ENCODE assay signal across 8 cellular contexts in the genomic region with DNA sequence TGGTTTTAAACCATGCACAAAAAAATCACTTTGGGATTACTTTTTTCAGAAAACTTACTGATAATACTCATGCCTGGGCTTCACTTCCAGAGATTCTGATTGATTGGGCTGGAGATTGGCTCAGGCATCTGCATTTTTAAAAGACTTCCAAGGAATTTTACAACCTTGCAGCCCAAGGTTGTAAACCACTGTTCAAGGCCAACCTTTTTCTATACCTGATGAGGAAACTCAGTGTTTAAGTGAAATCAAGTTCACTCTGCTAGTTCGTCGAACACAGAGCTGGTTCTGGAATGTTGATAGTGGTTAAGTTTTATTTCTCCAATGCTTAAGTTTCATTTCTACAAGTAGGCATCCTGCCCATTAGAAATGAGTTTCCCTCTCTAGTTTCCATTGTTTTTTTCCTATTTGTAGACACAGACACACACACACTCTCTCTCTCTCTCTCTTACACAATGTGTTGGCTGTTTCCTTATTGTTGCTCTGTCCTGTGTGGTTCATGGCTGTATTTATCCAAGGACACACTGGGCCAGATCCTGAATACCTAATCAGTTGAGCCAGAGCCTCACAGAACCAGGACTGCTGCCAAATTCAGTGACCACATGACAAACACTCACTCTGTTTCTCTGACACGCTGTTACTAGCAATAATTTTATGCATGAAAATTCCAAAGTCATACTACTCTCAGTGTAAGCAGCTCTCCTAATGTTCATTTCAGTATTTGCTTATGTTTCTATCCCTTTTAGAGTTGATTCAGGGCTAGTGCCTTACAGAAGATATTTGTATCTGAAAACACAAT. TPM values are rescaled to one million over a fixed set of nuclear protein-coding genes. Genes with fewer than 3 reads are reported as not detected.
A peak's percentile ranks its signal among the peaks of the same experiment; 100 is the strongest.
DNase-seq lines count a peak whose midpoint lies in the region; ATAC-seq, FAIRE-seq and TF ChIP-seq lines count a peak whose summit lies in the region.

No MANE protein-coding gene starts in this region.

- peaks cover 20% of the 10 kb centered on the region for H3K4me1 Mint-ChIP-seq in Caco-2 (ENCODE audit: low read depth, unreplicated experiment)
- no peaks in the 10 kb centered on the region for H3K4me1 Mint-ChIP-seq in activated CD4-positive, alpha-beta memory T cell treated with anti-CD3 and anti-CD28 coated beads for 36 hours (ENCODE audit: low read depth)

- CTCF ChIA-PET in BJ (lab: Yijun Ruan, JAX), result interaction anchor here (1.1 to 1.2 kb wide), 2 partner anchors 53 to 103 kb away, joined by 3 to 4 read pairs; no protein-coding TSS in a partner anchor
- CTCF ChIA-PET in Caco-2 (lab: Charles Lee), result interaction anchor here (0.7 kb wide), 3 partner anchors 72 to 236 kb away, joined by 3 to 5 read pairs (median 3); a partner anchor contains a TSS
- CTCF ChIA-PET in activated CD4-positive, alpha-beta memory T cell treated with anti-CD3 and anti-CD28 coated beads for 36 hours (lab: Charles Lee), result no interaction called here

- ATAC-seq in HG03045 (IDR thresholded peaks at IDR 0.05; ENCODE audit: unreplicated experiment), result no peak

- no peak overlapping the region for H3K27ac Mint-ChIP-seq in Caco-2 (ENCODE audit: unreplicated experiment)
- no peak overlapping the region for H3K27ac Mint-ChIP-seq in activated CD4-positive, alpha-beta memory T cell treated with anti-CD3 and anti-CD28 coated beads for 36 hours

- no peak for TF ChIP-seq CTCF in BJ (IDR thresholded peaks at IDR 0.05; ENCODE audit: insufficient read depth, low read depth, low read length)
- TF ChIP-seq CTCF in fibroblast of mammary gland (conservative IDR thresholded peaks at IDR 0.05; ENCODE audit: control insufficient read depth, insufficient read depth, low read depth, low read length), result no peak
- no peak for TF ChIP-seq CTCF in osteoblast (IDR thresholded peaks at IDR 0.05; ENCODE audit: extremely low read depth, low read depth, low read length)
- no peak for TF ChIP-seq CTCF in Caco-2 (IDR thresholded peaks at IDR 0.05; ENCODE audit: insufficient read depth in 1 of 2, low read depth in 1 of 2, low read length in 1 of 2, severe bottlenecking in 1 of 2, unreplicated experiment in 1 of 2)

- DNase-seq in BJ (ENCODE audit: low read depth), result peak; percentile 92
- DNase-seq in RCC 7860 (ENCODE audit: low spot score), result peak; percentile 70
- peak; percentile 95 for DNase-seq in fibroblast of mammary gland (ENCODE audit: low read depth)
- peak; percentile 84 for DNase-seq in osteoblast (ENCODE audit: insufficient read length, low spot score, missing footprints)
- no peak for DNase-seq in Caco-2
- no peak for DNase-seq in activated CD4-positive, alpha-beta memory T cell treated with anti-CD3 and anti-CD28 coated beads for 36 hours
- DNase-seq in NCI-H526 treated with DMSO at 0.1 percent for 48 hours (lab: John Stamatoyannopoulos, UW), result no peak

- H3K4me3 Mint-ChIP-seq in Caco-2 (ENCODE audit: unreplicated experiment), result no peak overlapping the region
- no peak overlapping the region for H3K4me3 Mint-ChIP-seq in activated CD4-positive, alpha-beta memory T cell treated with anti-CD3 and anti-CD28 coated beads for 36 hours

- H3K9me3 ChIP-seq in osteoblast (ENCODE audit: low read depth, low read length) (no peaks in the 10 kb centered on the region), Caco-2 (no peaks in the 10 kb centered on the region)

- H3K27ac ChIP-seq in osteoblast (ENCODE audit: low read depth, low read length), result peak overlapping the region; percentile 79

- BruUV-seq in Caco-2 (replicated peaks; lab: Mats Ljungman, UMichigan), result no TSS peak

- POLR2A ChIA-PET in BJ (lab: Charles Lee), result interaction anchor here (0.7 kb wide), 2 partner anchors 18 to 399 kb away, joined by 4 to 6 read pairs; a partner anchor contains a TSS
- POLR2A ChIA-PET in Caco-2 (lab: Charles Lee), result no interaction called here
- POLR2A ChIA-PET in activated CD4-positive, alpha-beta memory T cell treated with anti-CD3 and anti-CD28 coated beads for 36 hours (lab: Charles Lee), result no interaction called here

- intact Hi-C loops in Caco-2 (cut with micrococcal nuclease; ENCODE audit: unreplicated experiment), result no loop called here
- intact Hi-C loops in activated CD4-positive, alpha-beta memory T cell treated with anti-CD3 and anti-CD28 coated beads for 36 hours (cut with micrococcal nuclease), result no loop called here

- H4K20me1 ChIP-seq in osteoblast (ENCODE audit: insufficient read depth, low read length), result no peaks in the 10 kb centered on the region

- H3K4me1 ChIP-seq in osteoblast (ENCODE audit: insufficient read depth, low read length) (peaks cover 23% of the 10 kb centered on the region), Caco-2 (peaks cover 25% of the 10 kb centered on the region)

- peak overlapping the region; percentile 71 for H3K4me2 ChIP-seq in osteoblast (ENCODE audit: insufficient read depth, low read length)

- H3K36me3 ChIP-seq in BJ (ENCODE audit: control insufficient read depth, insufficient read depth, low read length) (no peaks in the 10 kb centered on the region), osteoblast (ENCODE audit: insufficient read depth, low read length) (no peaks in the 10 kb centered on the region), Caco-2 (ENCODE audit: control insufficient read depth, insufficient read depth, low read length) (no peaks in the 10 kb centered on the region)

- H3K27me3 ChIP-seq in BJ (ENCODE audit: control insufficient read depth, insufficient read depth, low read length) (no peaks in the 10 kb centered on the region), osteoblast (ENCODE audit: insufficient read depth, low read length) (no peaks in the 10 kb centered on the region), Caco-2 (replicated peaks; ENCODE audit: control insufficient read depth, insufficient read depth, low read length) (no peaks in the 10 kb centered on the region)

- no peak overlapping the region for H3K4me3 ChIP-seq in BJ (ENCODE audit: low read depth, low read length)
- no peak overlapping the region for H3K4me3 ChIP-seq in fibroblast of mammary gland (ENCODE audit: control insufficient read depth, low read depth, low read length)
- H3K4me3 ChIP-seq in osteoblast (ENCODE audit: insufficient read depth, low read length), result peak overlapping the region; percentile 41
- no peak overlapping the region for H3K4me3 ChIP-seq in Caco-2 (ENCODE audit: low read depth, low read length)

- FAIRE-seq in RCC 7860 (lab: Jason Lieb, UNC), result peak; percentile 83

- H3K79me2 ChIP-seq in osteoblast (ENCODE audit: insufficient read depth, low read length), result no peaks in the 10 kb centered on the region

- no peaks in the 10 kb centered on the region for H3K9me3 Mint-ChIP-seq in Caco-2 (ENCODE audit: unreplicated experiment)
- H3K9me3 Mint-ChIP-seq in activated CD4-positive, alpha-beta memory T cell treated with anti-CD3 and anti-CD28 coated beads for 36 hours, result no peaks in the 10 kb centered on the region

- no peaks in the 10 kb centered on the region for H3K36me3 Mint-ChIP-seq in Caco-2 (ENCODE audit: insufficient read depth, unreplicated experiment)
- H3K36me3 Mint-ChIP-seq in activated CD4-positive, alpha-beta memory T cell treated with anti-CD3 and anti-CD28 coated beads for 36 hours, result no peaks in the 10 kb centered on the region

- H2AFZ ChIP-seq in osteoblast (ENCODE audit: low read length), result peak overlapping the region; percentile 13

- H3K27me3 Mint-ChIP-seq in Caco-2 (ENCODE audit: insufficient read depth, unreplicated experiment), result no peaks in the 10 kb centered on the region
- no peaks in the 10 kb centered on the region for H3K27me3 Mint-ChIP-seq in activated CD4-positive, alpha-beta memory T cell treated with anti-CD3 and anti-CD28 coated beads for 36 hours

RNA-seq across cellular contexts. Expression of a gene that starts 3.7 kb away (rescaled TPM):
- not detected in 2 replicates for polyA plus RNA-seq in BJ (2011; rRNA removed)
- not detected in 2 replicates for polyA minus RNA-seq in BJ (2011; rRNA and poly(A)+ RNA removed)
- not detected in 2 replicates for total RNA-seq in osteoblast
- total RNA-seq in Caco-2 (2022), result not detected in 2 replicates
- not detected for total RNA-seq in activated CD4-positive, alpha-beta memory T cell treated with anti-CD3 and anti-CD28 coated beads for 36 hours

RNA-seq across cellular contexts. Expression of a gene that starts 18.3 kb away (rescaled TPM):
- polyA plus RNA-seq in BJ (2011; rRNA removed), result 25.1 and 44.9 TPM in 2 replicates
- 6.6 and 8.2 TPM in 2 replicates for polyA minus RNA-seq in BJ (2011; rRNA and poly(A)+ RNA removed)
- total RNA-seq in osteoblast, result 19.7 and 34.4 TPM in 2 replicates
- 4.3 and 5.4 TPM in 2 replicates for total RNA-seq in Caco-2 (2022)
- total RNA-seq in activated CD4-positive, alpha-beta memory T cell treated with anti-CD3 and anti-CD28 coated beads for 36 hours, result 1 to 10 TPM; 5.2 to 5.5 TPM

RNA-seq across cellular contexts. Expression of a gene that starts 40.3 kb away (rescaled TPM):
- polyA plus RNA-seq in BJ (2011; rRNA removed), result 6.5 and 13.9 TPM in 2 replicates
- polyA minus RNA-seq in BJ (2011; rRNA and poly(A)+ RNA removed), result 5.6 and 6.6 TPM in 2 replicates
- total RNA-seq in osteoblast, result 30.4 and 39.1 TPM in 2 replicates
- total RNA-seq in Caco-2 (2022), result 2.3 and 2.4 TPM in 2 replicates
- total RNA-seq in activated CD4-positive, alpha-beta memory T cell treated with anti-CD3 and anti-CD28 coated beads for 36 hours, result 10 to 100 TPM; 10.1 to 10.9 TPM

RNA-seq across cellular contexts. Expression of a gene that starts 46.3 kb away (rescaled TPM):
- 18.7 and 25.8 TPM in 2 replicates for polyA plus RNA-seq in BJ (2011; rRNA removed)
- 5.5 and 5.8 TPM in 2 replicates for polyA minus RNA-seq in BJ (2011; rRNA and poly(A)+ RNA removed)
- total RNA-seq in osteoblast (33.9 and 43.8 TPM in 2 replicates), Caco-2 (2022) (1.5 and 1.8 TPM in 2 replicates)
- total RNA-seq in activated CD4-positive, alpha-beta memory T cell treated with anti-CD3 and anti-CD28 coated beads for 36 hours, result 10 to 100 TPM; 14.7 to 15.2 TPM

Comparison
In these comparisons a context has a peak if more than half of its experiments do, and no peak if none do; other contexts are left out.
1. DNase-seq: peak in BJ (single experiment), RCC 7860 (single experiment), fibroblast of mammary gland (single experiment) and osteoblast (single experiment); none in Caco-2 (0 of 2), activated CD4-positive, alpha-beta memory T cell treated with anti-CD3 and anti-CD28 coated beads for 36 hours (single experiment) and NCI-H526 treated with DMSO at 0.1 percent for 48 hours (single experiment).